Comparison of ENCODE assay signal across 1 cellular context in the genomic region with DNA sequence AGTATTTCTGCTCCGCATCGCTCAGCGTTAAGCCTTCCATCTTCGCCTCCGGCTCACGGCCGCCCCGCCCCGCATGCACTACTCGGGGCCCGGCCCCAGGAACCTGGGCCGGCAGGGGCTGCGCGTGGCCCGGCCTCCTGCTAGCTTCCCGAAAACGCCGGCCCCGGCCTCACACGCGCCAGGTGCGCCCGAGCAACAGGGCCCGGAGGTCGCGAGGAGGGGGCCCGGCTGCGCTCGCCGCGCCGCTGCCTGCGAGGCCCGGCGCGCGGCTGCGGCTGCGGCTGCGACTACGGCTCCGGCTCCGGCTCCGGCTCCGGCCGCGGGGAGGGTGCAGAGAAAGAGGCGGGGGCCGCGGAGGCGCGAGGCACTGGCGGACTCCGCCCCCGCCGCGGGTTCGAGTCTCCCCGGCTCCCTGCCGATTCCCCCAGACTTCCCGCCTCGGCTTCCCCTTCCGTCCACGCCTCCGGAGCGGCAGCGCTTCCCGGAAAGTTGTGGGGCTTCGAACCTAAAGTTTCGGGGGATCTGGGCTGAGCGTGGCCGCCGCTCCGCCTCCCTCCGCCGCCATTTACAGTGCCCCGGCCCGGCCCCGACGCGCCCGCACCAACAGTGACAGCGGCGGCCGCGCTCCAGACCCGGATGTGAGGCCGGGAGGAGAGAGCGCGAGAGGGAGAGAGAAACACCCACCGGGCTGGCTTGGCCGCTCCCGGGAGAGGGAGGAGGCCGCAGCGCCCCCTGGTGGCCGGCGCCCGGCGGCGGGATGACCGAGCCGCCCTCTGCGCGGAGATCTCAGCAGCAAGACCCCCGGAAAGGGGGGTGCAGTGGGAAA.
TF ChIP-seq lines count a peak whose summit lies in the region.

A gene with protein sequence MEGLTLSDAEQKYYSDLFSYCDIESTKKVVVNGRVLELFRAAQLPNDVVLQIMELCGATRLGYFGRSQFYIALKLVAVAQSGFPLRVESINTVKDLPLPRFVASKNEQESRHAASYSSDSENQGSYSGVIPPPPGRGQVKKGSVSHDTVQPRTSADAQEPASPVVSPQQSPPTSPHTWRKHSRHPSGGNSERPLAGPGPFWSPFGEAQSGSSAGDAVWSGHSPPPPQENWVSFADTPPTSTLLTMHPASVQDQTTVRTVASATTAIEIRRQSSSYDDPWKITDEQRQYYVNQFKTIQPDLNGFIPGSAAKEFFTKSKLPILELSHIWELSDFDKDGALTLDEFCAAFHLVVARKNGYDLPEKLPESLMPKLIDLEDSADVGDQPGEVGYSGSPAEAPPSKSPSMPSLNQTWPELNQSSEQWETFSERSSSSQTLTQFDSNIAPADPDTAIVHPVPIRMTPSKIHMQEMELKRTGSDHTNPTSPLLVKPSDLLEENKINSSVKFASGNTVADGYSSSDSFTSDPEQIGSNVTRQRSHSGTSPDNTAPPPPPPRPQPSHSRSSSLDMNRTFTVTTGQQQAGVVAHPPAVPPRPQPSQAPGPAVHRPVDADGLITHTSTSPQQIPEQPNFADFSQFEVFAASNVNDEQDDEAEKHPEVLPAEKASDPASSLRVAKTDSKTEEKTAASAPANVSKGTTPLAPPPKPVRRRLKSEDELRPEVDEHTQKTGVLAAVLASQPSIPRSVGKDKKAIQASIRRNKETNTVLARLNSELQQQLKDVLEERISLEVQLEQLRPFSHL (minus strand): TSS at position 611 of the 826 bp plus-strand sequence. CDS start 571 bp downstream, at position 40.

TF ChIP-seq in K562, 482 proteins besides CTCF, POLR2A, EP300 and RAD21 (continued from another document and continues in another):
- no peak for TF ChIP-seq ZNF318 (IDR thresholded peaks at IDR 0.05; ENCODE audit: borderline replicate concordance in 1 of 2, low read depth in 1 of 2)
- no peak for TF ChIP-seq CEBPG (CRISPR knock-in tag; IDR thresholded peaks at IDR 0.05)
- TF ChIP-seq CEBPG (tag; conservative IDR thresholded peaks at IDR 0.05 in 1 of 2, IDR thresholded peaks at IDR 0.05 in 1 of 2): no peak
- TF ChIP-seq OTX1 (CRISPR knock-in tag; IDR thresholded peaks at IDR 0.05): no peak
- TF ChIP-seq, protein P1, sequence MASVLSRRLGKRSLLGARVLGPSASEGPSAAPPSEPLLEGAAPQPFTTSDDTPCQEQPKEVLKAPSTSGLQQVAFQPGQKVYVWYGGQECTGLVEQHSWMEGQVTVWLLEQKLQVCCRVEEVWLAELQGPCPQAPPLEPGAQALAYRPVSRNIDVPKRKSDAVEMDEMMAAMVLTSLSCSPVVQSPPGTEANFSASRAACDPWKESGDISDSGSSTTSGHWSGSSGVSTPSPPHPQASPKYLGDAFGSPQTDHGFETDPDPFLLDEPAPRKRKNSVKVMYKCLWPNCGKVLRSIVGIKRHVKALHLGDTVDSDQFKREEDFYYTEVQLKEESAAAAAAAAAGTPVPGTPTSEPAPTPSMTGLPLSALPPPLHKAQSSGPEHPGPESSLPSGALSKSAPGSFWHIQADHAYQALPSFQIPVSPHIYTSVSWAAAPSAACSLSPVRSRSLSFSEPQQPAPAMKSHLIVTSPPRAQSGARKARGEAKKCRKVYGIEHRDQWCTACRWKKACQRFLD (CRISPR knock-in tag; IDR thresholded peaks at IDR 0.05): peak; percentile 86; the same call in 1 of the 2 replicates
- 0 out of 4 replicates have a peak, but pooled peaks of 1 of the 2 experiments have one; percentile 33 for TF ChIP-seq RCOR1 (IDR thresholded peaks at IDR 0.05; ENCODE audit: borderline replicate concordance in 1 of 2, low read depth in 2 of 2, low read length in 2 of 2)
- no peak for TF ChIP-seq SMAD2 (IDR thresholded peaks at IDR 0.05; ENCODE audit: low read depth, low read length)
- TF ChIP-seq CXXC5 (CRISPR knock-in tag; IDR thresholded peaks at IDR 0.05): peak; percentile 85
- TF ChIP-seq ZNF212 (CRISPR knock-in tag; IDR thresholded peaks at IDR 0.05): no peak
- TF ChIP-seq ZNF143 (CRISPR knock-in tag; IDR thresholded peaks at IDR 0.05): no peak
- no peak for TF ChIP-seq WHSC1 (IDR thresholded peaks at IDR 0.05; ENCODE audit: low read length)
- TF ChIP-seq CGGBP1 (CRISPR knock-in tag; IDR thresholded peaks at IDR 0.05): no peak
- TF ChIP-seq, protein P2, sequence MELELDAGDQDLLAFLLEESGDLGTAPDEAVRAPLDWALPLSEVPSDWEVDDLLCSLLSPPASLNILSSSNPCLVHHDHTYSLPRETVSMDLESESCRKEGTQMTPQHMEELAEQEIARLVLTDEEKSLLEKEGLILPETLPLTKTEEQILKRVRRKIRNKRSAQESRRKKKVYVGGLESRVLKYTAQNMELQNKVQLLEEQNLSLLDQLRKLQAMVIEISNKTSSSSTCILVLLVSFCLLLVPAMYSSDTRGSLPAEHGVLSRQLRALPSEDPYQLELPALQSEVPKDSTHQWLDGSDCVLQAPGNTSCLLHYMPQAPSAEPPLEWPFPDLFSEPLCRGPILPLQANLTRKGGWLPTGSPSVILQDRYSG (tag; conservative IDR thresholded peaks at IDR 0.05; ENCODE audit: low read depth): no peak
- TF ChIP-seq, protein P3, sequence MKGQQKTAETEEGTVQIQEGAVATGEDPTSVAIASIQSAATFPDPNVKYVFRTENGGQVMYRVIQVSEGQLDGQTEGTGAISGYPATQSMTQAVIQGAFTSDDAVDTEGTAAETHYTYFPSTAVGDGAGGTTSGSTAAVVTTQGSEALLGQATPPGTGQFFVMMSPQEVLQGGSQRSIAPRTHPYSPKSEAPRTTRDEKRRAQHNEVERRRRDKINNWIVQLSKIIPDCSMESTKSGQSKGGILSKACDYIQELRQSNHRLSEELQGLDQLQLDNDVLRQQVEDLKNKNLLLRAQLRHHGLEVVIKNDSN (CRISPR knock-in tag; IDR thresholded peaks at IDR 0.05): no peak
- TF ChIP-seq ZNF197 (CRISPR knock-in tag; IDR thresholded peaks at IDR 0.05; ENCODE audit: low read depth): no peak
- TF ChIP-seq MCM2 (IDR thresholded peaks at IDR 0.05; ENCODE audit: low read depth): no peak
- TF ChIP-seq GATAD2B (IDR thresholded peaks at IDR 0.05; ENCODE audit: borderline replicate concordance): peak; percentile 77
- no peak for TF ChIP-seq TFAM (CRISPR knock-in tag; conservative IDR thresholded peaks at IDR 0.05)
- no peak for TF ChIP-seq CBFA2T2 (conservative IDR thresholded peaks at IDR 0.05)
- TF ChIP-seq CHCHD3 (CRISPR knock-in tag; IDR thresholded peaks at IDR 0.05): no peak
- TF ChIP-seq FOXA3 (CRISPR knock-in tag; conservative IDR thresholded peaks at IDR 0.05 in 1 of 2, IDR thresholded peaks at IDR 0.05 in 1 of 2): no peak
- TF ChIP-seq, protein P4, sequence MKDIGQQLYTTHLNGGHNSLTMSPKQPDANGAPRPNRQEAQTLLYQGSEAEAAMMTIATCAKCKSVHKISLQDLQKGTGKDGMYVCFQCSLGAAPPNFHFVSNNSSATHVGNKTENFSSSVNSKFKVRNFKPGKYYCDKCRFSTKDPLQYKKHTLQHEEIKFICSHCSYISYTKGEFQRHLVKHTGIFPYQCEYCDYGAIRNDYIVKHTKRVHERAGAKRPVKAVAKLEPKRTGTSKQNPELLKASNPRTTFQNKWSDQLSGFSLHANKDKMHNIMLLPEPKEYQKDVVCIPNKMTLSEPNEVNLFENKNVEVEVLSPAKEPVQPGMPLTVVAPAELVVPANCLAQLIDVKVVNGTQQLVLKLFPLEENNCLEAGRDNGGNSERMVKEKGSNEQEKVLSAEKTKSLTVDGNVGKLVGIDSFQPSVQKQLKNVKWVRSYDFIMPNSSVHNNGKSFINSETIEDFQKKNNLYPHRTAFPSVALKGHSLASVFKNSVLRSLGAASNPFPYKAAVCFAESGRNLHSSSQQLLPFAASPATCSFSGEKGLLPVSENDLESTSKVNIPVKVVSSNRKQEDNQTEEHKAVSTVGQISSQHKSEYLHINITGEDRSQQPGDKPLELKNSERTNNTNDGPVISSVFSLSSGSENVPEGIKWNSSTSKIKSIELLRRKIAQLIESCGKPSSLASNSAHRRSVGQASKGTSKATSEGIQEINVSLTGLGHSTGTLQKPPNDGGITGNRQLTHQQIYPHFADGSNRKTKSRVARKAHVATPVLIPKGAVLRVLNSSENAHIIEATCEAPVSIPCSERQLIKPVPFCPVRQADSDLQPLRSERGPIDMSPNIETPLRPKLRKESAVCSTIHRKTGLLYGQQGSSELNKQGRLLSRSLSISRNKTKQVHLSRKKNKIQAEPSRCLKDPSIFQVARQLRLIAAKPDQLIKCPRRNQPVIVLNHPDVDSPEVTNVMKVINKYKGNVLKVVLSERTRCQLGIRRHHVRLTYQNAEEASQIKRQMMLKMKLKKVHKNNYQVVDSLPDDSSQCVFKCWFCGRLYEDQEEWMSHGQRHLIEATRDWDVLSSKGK (CRISPR knock-in tag; IDR thresholded peaks at IDR 0.05): no peak
- no peak for TF ChIP-seq DMBX1 (CRISPR knock-in tag; IDR thresholded peaks at IDR 0.05; ENCODE audit: borderline replicate concordance)
- peak; percentile 84 for TF ChIP-seq ELF2 (CRISPR knock-in tag; IDR thresholded peaks at IDR 0.05)
- no peak for TF ChIP-seq ZNF444 (CRISPR knock-in tag; IDR thresholded peaks at IDR 0.05)
- TF ChIP-seq RUNX1 (IDR thresholded peaks at IDR 0.05; ENCODE audit: low read depth): no peak
- no peak for TF ChIP-seq ZKSCAN3 (CRISPR knock-in tag; IDR thresholded peaks at IDR 0.05)
- TF ChIP-seq MAFK (IDR thresholded peaks at IDR 0.05; ENCODE audit: low read length): no peak
- TF ChIP-seq PHB2 (IDR thresholded peaks at IDR 0.05; ENCODE audit: low read depth): no peak
- no peak for TF ChIP-seq COPS2 (conservative IDR thresholded peaks at IDR 0.05)
- TF ChIP-seq, protein P5, sequence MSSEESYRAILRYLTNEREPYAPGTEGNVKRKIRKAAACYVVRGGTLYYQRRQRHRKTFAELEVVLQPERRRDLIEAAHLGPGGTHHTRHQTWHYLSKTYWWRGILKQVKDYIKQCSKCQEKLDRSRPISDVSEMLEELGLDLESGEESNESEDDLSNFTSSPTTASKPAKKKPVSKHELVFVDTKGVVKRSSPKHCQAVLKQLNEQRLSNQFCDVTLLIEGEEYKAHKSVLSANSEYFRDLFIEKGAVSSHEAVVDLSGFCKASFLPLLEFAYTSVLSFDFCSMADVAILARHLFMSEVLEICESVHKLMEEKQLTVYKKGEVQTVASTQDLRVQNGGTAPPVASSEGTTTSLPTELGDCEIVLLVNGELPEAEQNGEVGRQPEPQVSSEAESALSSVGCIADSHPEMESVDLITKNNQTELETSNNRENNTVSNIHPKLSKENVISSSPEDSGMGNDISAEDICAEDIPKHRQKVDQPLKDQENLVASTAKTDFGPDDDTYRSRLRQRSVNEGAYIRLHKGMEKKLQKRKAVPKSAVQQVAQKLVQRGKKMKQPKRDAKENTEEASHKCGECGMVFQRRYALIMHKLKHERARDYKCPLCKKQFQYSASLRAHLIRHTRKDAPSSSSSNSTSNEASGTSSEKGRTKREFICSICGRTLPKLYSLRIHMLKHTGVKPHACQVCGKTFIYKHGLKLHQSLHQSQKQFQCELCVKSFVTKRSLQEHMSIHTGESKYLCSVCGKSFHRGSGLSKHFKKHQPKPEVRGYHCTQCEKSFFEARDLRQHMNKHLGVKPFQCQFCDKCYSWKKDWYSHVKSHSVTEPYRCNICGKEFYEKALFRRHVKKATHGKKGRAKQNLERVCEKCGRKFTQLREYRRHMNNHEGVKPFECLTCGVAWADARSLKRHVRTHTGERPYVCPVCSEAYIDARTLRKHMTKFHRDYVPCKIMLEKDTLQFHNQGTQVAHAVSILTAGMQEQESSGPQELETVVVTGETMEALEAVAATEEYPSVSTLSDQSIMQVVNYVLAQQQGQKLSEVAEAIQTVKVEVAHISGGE (CRISPR knock-in tag; IDR thresholded peaks at IDR 0.05): peak in 2 of 3 experiments; percentile 7 to 53; a peak in 1 of 6 replicates
- no peak for TF ChIP-seq ARHGAP35 (IDR thresholded peaks at IDR 0.05; ENCODE audit: partially characterized antibody)
- 0 out of 2 replicates have a peak, but pooled peaks have one; percentile 48 for TF ChIP-seq KLF13 (tag; IDR thresholded peaks at IDR 0.05; ENCODE audit: borderline replicate concordance, low read depth)
- peak; percentile 15; the same call in 1 of the 2 replicates for TF ChIP-seq TCF3 (CRISPR knock-in tag; IDR thresholded peaks at IDR 0.05)
